ENCODE assay signal across 1 cellular context in genomic region chr13:113117335-113117872, GRCh38.
TF ChIP-seq lines count a peak whose summit lies in the region.

No MANE protein-coding gene starts in this region.

TF ChIP-seq in Ishikawa, 13 proteins besides CTCF, POLR2A, EP300 and RAD21 (continued from another document):
- no peak for TF ChIP-seq MAX (IDR thresholded peaks at IDR 0.05)
- TF ChIP-seq TEAD4 (IDR thresholded peaks at IDR 0.05), result peak; percentile 45; the same call in 1 of the 2 replicates
- no peak for TF ChIP-seq TAF1 (IDR thresholded peaks at IDR 0.05; ENCODE audit: low read depth)
- no peak for TF ChIP-seq REST (IDR thresholded peaks at IDR 0.05; ENCODE audit: low read depth)
- TF ChIP-seq CEBPB (IDR thresholded peaks at IDR 0.05), result peak; percentile 69; the same call in 1 of the 2 replicates
- TF ChIP-seq FOXM1 (IDR thresholded peaks at IDR 0.05; ENCODE audit: borderline replicate concordance, low read depth), result no peak
- no peak for TF ChIP-seq TCF12 (IDR thresholded peaks at IDR 0.05; ENCODE audit: low read depth)
